In genomic region chr3:122944671-122945151, GRCh38 we compare ENCODE assay signal across 18 cellular contexts.
DNase-seq lines count a peak whose midpoint lies in the region; ATAC-seq and TF ChIP-seq lines count a peak whose summit lies in the region.
"Had no signal": no experiment of that assay in that cellular context is flagged by ENCODE, and none has a peak within 500 bp of the region (broad histone marks: within the 10 kb centered on the region; RNA-seq: fewer than 3 reads in every experiment).

No MANE protein-coding gene starts in this region.

- TF ChIP-seq CTCF in AG10803 (conservative IDR thresholded peaks at IDR 0.05; ENCODE audit: low read length) (no peak), HEK293 (tag by site-specific recombination; IDR thresholded peaks at IDR 0.05) (no peak)

- CTCF ChIA-PET in HEK293 (lab: Yijun Ruan, JAX), result no interaction called here

- no peaks in the 10 kb centered on the region for H3K36me3 Mint-ChIP-seq in activated naive CD8-positive, alpha-beta T cell treated with anti-CD3 and anti-CD28 coated beads, Interleukin-2, amount 50 U/mL, for 24 hours (ENCODE audit: low read depth)
- H3K36me3 Mint-ChIP-seq: naive B cell had no signal

- peak; percentile 60 for DNase-seq in AG10803 (ENCODE audit: low read depth)
- peak; percentile 87 for DNase-seq in amniotic epithelial cell (ENCODE audit: low read depth)
- peak; percentile 63 for DNase-seq in left kidney (ENCODE audit: low read depth, low spot score)
- DNase-seq in NCI-H1930 (lab: John Stamatoyannopoulos, UW), result no peak
- DNase-seq in activated naive CD8-positive, alpha-beta T cell treated with anti-CD3 and anti-CD28 coated beads, Interleukin-2, amount 50 U/mL, for 24 hours, result no peak
- no peak for DNase-seq in activated naive CD4-positive, alpha-beta T cell (lab: John Stamatoyannopoulos, UW)
- DNase-seq in activated naive CD4-positive, alpha-beta T cell treated with anti-CD3 and anti-CD28 coated beads, Interleukin-2, amount 50 U/mL, for 16 hours, result no peak
- DNase-seq: activated CD8-positive, alpha-beta memory T cell treated with anti-CD3 and anti-CD28 coated beads for 24 hours; activated effector memory CD4-positive, alpha-beta T cell treated with anti-CD3 and anti-CD28 coated beads, Interleukin-2, amount 50 U/mL, for 16 hours; effector CD8-positive, alpha-beta T cell; naive B cell; NCI-H748 treated with DMSO at 0.1 percent for 48 hours; stimulated activated CD4-positive, alpha-beta T cell treated with anti-CD3 and anti-CD28 coated beads, Interleukin-2, amount 100 ng/mL, for 24 hours; stimulated activated CD8-positive, alpha-beta memory T cell treated with anti-CD3 and anti-CD28 coated beads, Interleukin-4, amount 100 ng/mL, for 48 hours; tibial artery had no signal

- no peaks in the 10 kb centered on the region for H3K9me3 Mint-ChIP-seq in activated naive CD8-positive, alpha-beta T cell treated with anti-CD3 and anti-CD28 coated beads, Interleukin-2, amount 50 U/mL, for 24 hours
- H3K9me3 Mint-ChIP-seq: naive B cell had no signal

- H3K36me3 ChIP-seq in HEK293 (ENCODE audit: control insufficient read depth in 2 of 2, insufficient read depth in 1 of 2, low read length in 2 of 2), result no peaks in the 10 kb centered on the region
- H3K36me3 ChIP-seq: tibial artery had no signal

- H3K27me3 Mint-ChIP-seq in activated naive CD8-positive, alpha-beta T cell treated with anti-CD3 and anti-CD28 coated beads, Interleukin-2, amount 50 U/mL, for 24 hours, result no peaks in the 10 kb centered on the region
- H3K27me3 Mint-ChIP-seq: naive B cell had no signal

- no peak overlapping the region for H3K4me3 ChIP-seq in AG10803 (ENCODE audit: low read length)
- no peak overlapping the region for H3K4me3 ChIP-seq in HEK293 (ENCODE audit: low read depth, low read length)
- H3K4me3 ChIP-seq: K562, tibial artery had no signal

- H3K4me3 Mint-ChIP-seq in activated naive CD8-positive, alpha-beta T cell treated with anti-CD3 and anti-CD28 coated beads, Interleukin-2, amount 50 U/mL, for 24 hours, result no peak overlapping the region

- ATAC-seq in activated naive CD8-positive, alpha-beta T cell treated with anti-CD3 and anti-CD28 coated beads, Interleukin-2, amount 50 U/mL, for 24 hours, result no peak
- ATAC-seq: K562 had no signal

- H3K27ac ChIP-seq in HEK293 (ENCODE audit: extremely low read depth, low read depth, low read length), result no peak overlapping the region
- H3K27ac ChIP-seq: VCaP had no signal

- no peaks in the 10 kb centered on the region for H3K4me1 ChIP-seq in HEK293 (ENCODE audit: control insufficient read depth, insufficient read depth, low read length)

- no peaks in the 10 kb centered on the region for H3K9me3 ChIP-seq in HEK293 (ENCODE audit: control insufficient read depth, insufficient read depth, low read depth, low read length)
- H3K9me3 ChIP-seq: tibial artery had no signal

- POLR2A ChIA-PET in HEK293 (lab: Yijun Ruan, JAX), result no interaction called here

- peaks cover 13% of the 10 kb centered on the region for H3K4me1 Mint-ChIP-seq in activated naive CD8-positive, alpha-beta T cell treated with anti-CD3 and anti-CD28 coated beads, Interleukin-2, amount 50 U/mL, for 24 hours

- no peak overlapping the region for H3K27ac Mint-ChIP-seq in activated naive CD8-positive, alpha-beta T cell treated with anti-CD3 and anti-CD28 coated beads, Interleukin-2, amount 50 U/mL, for 24 hours

TF ChIP-seq in HEK293, 187 proteins besides CTCF, POLR2A, EP300 and RAD21 (continues in another document):
- TF ChIP-seq ZFHX2 (tag by site-specific recombination; conservative IDR thresholded peaks at IDR 0.05) (no peak), ZBTB1 (tag by site-specific recombination; IDR thresholded peaks at IDR 0.05) (no peak), BCL6B (tag by site-specific recombination; IDR thresholded peaks at IDR 0.05) (no peak), SP7 (tag by site-specific recombination; IDR thresholded peaks at IDR 0.05) (0 out of 2 replicates have a peak, but pooled peaks have one; percentile 23), ZNF600 (tag by site-specific recombination; IDR thresholded peaks at IDR 0.05) (peak; percentile 26; the same call in 1 of the 2 replicates), ZNF624 (tag by site-specific recombination; IDR thresholded peaks at IDR 0.05) (no peak), ZNF549 (tag by site-specific recombination; IDR thresholded peaks at IDR 0.05) (no peak), ZBTB8A (tag by site-specific recombination; IDR thresholded peaks at IDR 0.05) (no peak), ZNF791 (tag by site-specific recombination; IDR thresholded peaks at IDR 0.05) (no peak), WT1 (tag by site-specific recombination; IDR thresholded peaks at IDR 0.05) (0 out of 2 replicates have a peak, but pooled peaks have one; percentile 34), MZF1 (tag by site-specific recombination; IDR thresholded peaks at IDR 0.05; ENCODE audit: borderline replicate concordance) (no peak), ZNF561 (tag by site-specific recombination; IDR thresholded peaks at IDR 0.05; ENCODE audit: borderline replicate concordance) (no peak), ATF2 (tag by site-specific recombination; IDR thresholded peaks at IDR 0.05; ENCODE audit: low read depth) (no peak), KLF8 (tag by site-specific recombination; IDR thresholded peaks at IDR 0.05) (no peak), ZNF776 (tag by site-specific recombination; IDR thresholded peaks at IDR 0.05; ENCODE audit: borderline replicate concordance) (no peak), ZNF248 (tag by site-specific recombination; IDR thresholded peaks at IDR 0.05) (no peak), ZNF184 (tag by site-specific recombination; IDR thresholded peaks at IDR 0.05) (no peak), ZNF404 (tag by site-specific recombination; IDR thresholded peaks at IDR 0.05) (no peak), ZNF221 (tag by site-specific recombination; IDR thresholded peaks at IDR 0.05; ENCODE audit: borderline replicate concordance) (no peak), ZNF416 (tag by site-specific recombination; IDR thresholded peaks at IDR 0.05) (no peak)
- TF ChIP-seq, protein P1, sequence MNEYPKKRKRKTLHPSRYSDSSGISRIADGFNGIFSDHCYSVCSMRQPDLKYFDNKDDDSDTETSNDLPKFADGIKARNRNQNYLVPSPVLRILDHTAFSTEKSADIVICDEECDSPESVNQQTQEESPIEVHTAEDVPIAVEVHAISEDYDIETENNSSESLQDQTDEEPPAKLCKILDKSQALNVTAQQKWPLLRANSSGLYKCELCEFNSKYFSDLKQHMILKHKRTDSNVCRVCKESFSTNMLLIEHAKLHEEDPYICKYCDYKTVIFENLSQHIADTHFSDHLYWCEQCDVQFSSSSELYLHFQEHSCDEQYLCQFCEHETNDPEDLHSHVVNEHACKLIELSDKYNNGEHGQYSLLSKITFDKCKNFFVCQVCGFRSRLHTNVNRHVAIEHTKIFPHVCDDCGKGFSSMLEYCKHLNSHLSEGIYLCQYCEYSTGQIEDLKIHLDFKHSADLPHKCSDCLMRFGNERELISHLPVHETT (tag by site-specific recombination; IDR thresholded peaks at IDR 0.05), result no peak
- TF ChIP-seq, protein P2, sequence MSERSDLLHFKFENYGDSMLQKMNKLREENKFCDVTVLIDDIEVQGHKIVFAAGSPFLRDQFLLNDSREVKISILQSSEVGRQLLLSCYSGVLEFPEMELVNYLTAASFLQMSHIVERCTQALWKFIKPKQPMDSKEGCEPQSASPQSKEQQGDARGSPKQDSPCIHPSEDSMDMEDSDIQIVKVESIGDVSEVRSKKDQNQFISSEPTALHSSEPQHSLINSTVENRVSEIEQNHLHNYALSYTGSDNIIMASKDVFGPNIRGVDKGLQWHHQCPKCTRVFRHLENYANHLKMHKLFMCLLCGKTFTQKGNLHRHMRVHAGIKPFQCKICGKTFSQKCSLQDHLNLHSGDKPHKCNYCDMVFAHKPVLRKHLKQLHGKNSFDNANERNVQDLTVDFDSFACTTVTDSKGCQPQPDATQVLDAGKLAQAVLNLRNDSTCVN (tag by site-specific recombination; optimal IDR thresholded peaks at IDR 0.05), result no peak
- TF ChIP-seq, protein P3, sequence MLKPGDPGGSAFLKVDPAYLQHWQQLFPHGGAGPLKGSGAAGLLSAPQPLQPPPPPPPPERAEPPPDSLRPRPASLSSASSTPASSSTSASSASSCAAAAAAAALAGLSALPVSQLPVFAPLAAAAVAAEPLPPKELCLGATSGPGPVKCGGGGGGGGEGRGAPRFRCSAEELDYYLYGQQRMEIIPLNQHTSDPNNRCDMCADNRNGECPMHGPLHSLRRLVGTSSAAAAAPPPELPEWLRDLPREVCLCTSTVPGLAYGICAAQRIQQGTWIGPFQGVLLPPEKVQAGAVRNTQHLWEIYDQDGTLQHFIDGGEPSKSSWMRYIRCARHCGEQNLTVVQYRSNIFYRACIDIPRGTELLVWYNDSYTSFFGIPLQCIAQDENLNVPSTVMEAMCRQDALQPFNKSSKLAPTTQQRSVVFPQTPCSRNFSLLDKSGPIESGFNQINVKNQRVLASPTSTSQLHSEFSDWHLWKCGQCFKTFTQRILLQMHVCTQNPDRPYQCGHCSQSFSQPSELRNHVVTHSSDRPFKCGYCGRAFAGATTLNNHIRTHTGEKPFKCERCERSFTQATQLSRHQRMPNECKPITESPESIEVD (tag by site-specific recombination; IDR thresholded peaks at IDR 0.05), result 0 out of 2 replicates have a peak, but pooled peaks have one; percentile 10

Comparison
In these comparisons a context has a peak if more than half of its experiments do, and no peak if none do; other contexts are left out.
1. DNase-seq: peak in AG10803 (single experiment), amniotic epithelial cell (single experiment) and left kidney (single experiment); none in NCI-H1930 (0 of 2), activated naive CD8-positive, alpha-beta T cell treated with anti-CD3 and anti-CD28 coated beads, Interleukin-2, amount 50 U/mL, for 24 hours (single experiment), activated naive CD4-positive, alpha-beta T cell (0 of 4) and activated naive CD4-positive, alpha-beta T cell treated with anti-CD3 and anti-CD28 coated beads, Interleukin-2, amount 50 U/mL, for 16 hours (single experiment).